In the genomic region with DNA sequence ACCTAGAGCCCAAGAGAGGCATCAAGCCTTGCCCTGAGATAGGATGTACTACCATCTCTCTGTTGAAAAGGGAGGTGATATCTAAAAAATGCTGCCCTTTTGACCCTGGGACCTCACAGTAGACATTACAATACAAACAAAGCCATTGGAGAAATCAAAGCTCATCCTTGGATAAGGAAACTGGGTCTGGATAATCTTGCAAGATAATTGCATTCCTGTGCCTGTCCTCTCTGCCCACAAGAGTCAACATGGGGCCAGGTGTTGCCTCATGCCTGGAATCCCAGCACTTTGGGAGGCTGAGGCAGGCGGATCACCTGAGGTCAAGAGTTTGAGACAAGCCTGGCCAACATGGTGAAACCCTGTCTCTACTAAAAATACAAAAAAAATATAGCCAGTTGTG, we compare ENCODE assay signal across 28 cellular contexts. TPM values are rescaled to one million over a fixed set of nuclear protein-coding genes. Genes with fewer than 3 reads are reported as not detected.
A peak's percentile ranks its signal among the peaks of the same experiment; 100 is the strongest.
DNase-seq lines count a peak whose midpoint lies in the region; ATAC-seq, FAIRE-seq and TF ChIP-seq lines count a peak whose summit lies in the region.
"Had no signal": no experiment of that assay in that cellular context is flagged by ENCODE, and none has a peak within 500 bp of the region (broad histone marks: within the 10 kb centered on the region; RNA-seq: fewer than 3 reads in every experiment).

No MANE protein-coding gene starts in this region.

- H3K4me3 Mint-ChIP-seq in endodermal cell (no peak overlapping the region), neural progenitor cell (peak overlapping the region; percentile 38), MCF 10A (ENCODE audit: unreplicated experiment) (no peak overlapping the region)
- H3K4me3 Mint-ChIP-seq: activated CD4-positive, alpha-beta T cell treated with anti-CD3 and anti-CD28 coated beads, Interleukin-2, amount 10 ng/mL, durations not matched to agents 24 days and 14 days; activated T-cell treated with anti-CD3 and anti-CD28 coated beads, Interleukin-2, amount 50 U/mL, for 24 hours; B cell; central memory CD8-positive, alpha-beta T cell had no signal

- DNase-seq in HepG2 (ENCODE audit: low spot score), result peak; percentile 87
- no peak for DNase-seq in right lobe of liver
- no peak for DNase-seq in endodermal cell
- DNase-seq in neural progenitor cell (ENCODE audit: low spot score), result no peak
- DNase-seq in MCF 10A (ENCODE audit: unreplicated experiment), result no peak
- DNase-seq in GM20000 (ENCODE audit: low spot score), result no peak
- DNase-seq in NK-92 (lab: John Stamatoyannopoulos, UW; ENCODE audit: unreplicated experiment), result no peak
- DNase-seq in KBM-7, result no peak
- DNase-seq: activated CD4-positive, alpha-beta T cell treated with anti-CD3 and anti-CD28 coated beads, Interleukin-2, amount 10 ng/mL, durations not matched to agents 24 days and 14 days; activated gamma-delta T cell treated with Interleukin-2 at 50 U/mL for 16 hours; activated T-cell treated with anti-CD3 and anti-CD28 coated beads, Interleukin-2, amount 50 U/mL, for 24 hours; GDM1; KG1; kidney; NCI-H2171 treated with DMSO at 0.1 percent for 48 hours; NCI-H524; SIG-M5; stimulated activated naive CD8-positive, alpha-beta T cell treated with anti-CD3 and anti-CD28 coated beads, Interleukin-15, Interleukin-2, amounts not matched to agents 100 U/mL and 50 U/mL, for 24 hours; SW 1271; T1000 had no signal

- no peak overlapping the region for H2AFZ ChIP-seq in HepG2 (ENCODE audit: low read length)
- H2AFZ ChIP-seq in neural progenitor cell (replicated peaks), result no peak overlapping the region

- H3K36me3 Mint-ChIP-seq in endodermal cell (ENCODE audit: low read depth) (peaks cover 8% of the 10 kb centered on the region), neural progenitor cell (peaks cover 3% of the 10 kb centered on the region), MCF 10A (ENCODE audit: insufficient read depth, unreplicated experiment) (no peaks in the 10 kb centered on the region)

- TF ChIP-seq EP300 in HepG2 (IDR thresholded peaks at IDR 0.05; ENCODE audit: low read depth in 2 of 2, low read length in 2 of 2) (peak in 1 of 2 experiments; percentile 80; a peak in 1 of 4 replicates), HepG2 (CRISPR knock-in tag; IDR thresholded peaks at IDR 0.05; ENCODE audit: borderline replicate concordance) (peak; percentile 57; the same call in 1 of the 2 replicates)

- peaks cover 20% of the 10 kb centered on the region for H3K9me3 ChIP-seq in HepG2 (ENCODE audit: low read length)
- H3K9me3 ChIP-seq in right lobe of liver, result no peaks in the 10 kb centered on the region
- H3K9me3 ChIP-seq in endodermal cell (ENCODE audit: control insufficient read depth, low read length), result peaks cover 19% of the 10 kb centered on the region
- H3K9me3 ChIP-seq in neural progenitor cell (ENCODE audit: low read depth), result peaks cover 8% of the 10 kb centered on the region
- H3K9me3 ChIP-seq: tibial artery had no signal

- H3K27ac ChIP-seq in HepG2 (ENCODE audit: extremely low read length, insufficient read depth, low read length) (no peak overlapping the region), right lobe of liver (no peak overlapping the region), endodermal cell (ENCODE audit: low read depth, low read length) (no peak overlapping the region), neural progenitor cell (no peak overlapping the region)
- H3K27ac ChIP-seq: tibial artery had no signal

- H3K27ac Mint-ChIP-seq in endodermal cell, result no peak overlapping the region
- peak overlapping the region; percentile 93 for H3K27ac Mint-ChIP-seq in neural progenitor cell
- no peak overlapping the region for H3K27ac Mint-ChIP-seq in MCF 10A (ENCODE audit: low read depth, unreplicated experiment)
- H3K27ac Mint-ChIP-seq: activated CD4-positive, alpha-beta T cell treated with anti-CD3 and anti-CD28 coated beads, Interleukin-2, amount 10 ng/mL, durations not matched to agents 24 days and 14 days; activated T-cell treated with anti-CD3 and anti-CD28 coated beads, Interleukin-2, amount 50 U/mL, for 24 hours; B cell had no signal

- H3K27me3 Mint-ChIP-seq in endodermal cell (ENCODE audit: insufficient read depth), result no peaks in the 10 kb centered on the region
- H3K27me3 Mint-ChIP-seq in neural progenitor cell (ENCODE audit: insufficient read depth, low read depth), result peaks cover 12% of the 10 kb centered on the region
- peaks cover 13% of the 10 kb centered on the region for H3K27me3 Mint-ChIP-seq in MCF 10A (ENCODE audit: insufficient read depth, unreplicated experiment)

- H3K9ac ChIP-seq in HepG2 (ENCODE audit: insufficient read depth, low read depth, low read length), result no peak overlapping the region
- H3K9ac ChIP-seq in endodermal cell (ENCODE audit: extremely low read depth, low read length, poor library complexity, severe bottlenecking), result no peak overlapping the region
- no peak overlapping the region for H3K9ac ChIP-seq in neural progenitor cell

- 0% methylated on average over 1 of the region's 1 CpG for WGBS in HepG2 (ENCODE audit: low lambda C conversion rate)
- no CpG with 5 or more reads among the region's 1 CpG for WGBS in right lobe of liver (ENCODE audit: insufficient coverage, low coverage, low lambda C conversion rate, missing lambda C conversion rate)
- 88 to 100% methylated on average over 1 of the region's 1 CpG for WGBS in endodermal cell (ENCODE audit: insufficient coverage in 1 of 2, insufficient read length in 1 of 2), 2 experiments

- H3K4me1 Mint-ChIP-seq in endodermal cell (peaks cover 28% of the 10 kb centered on the region), neural progenitor cell (peaks cover 37% of the 10 kb centered on the region), MCF 10A (ENCODE audit: insufficient read depth, unreplicated experiment) (peaks cover 12% of the 10 kb centered on the region)
- H3K4me1 Mint-ChIP-seq: activated CD4-positive, alpha-beta T cell treated with anti-CD3 and anti-CD28 coated beads, Interleukin-2, amount 10 ng/mL, durations not matched to agents 24 days and 14 days; central memory CD8-positive, alpha-beta T cell had no signal

- in situ Hi-C loops in HepG2 (cut with HindIII; ENCODE audit: extremely low pct_ligation_motif_present, low pct_unique_long_range_greater_than_20kb) (no loop called here), KBM-7 (cut with MboI; ENCODE audit: low pct_unique_long_range_greater_than_20kb, low sequenced_read_pairs) (no loop called here)

- FAIRE-seq in HepG2 (lab: Jason Lieb, UNC), result peak; percentile 94
- FAIRE-seq: A204.1, endothelial cell of umbilical vein, GM19239, kidney had no signal

- ATAC-seq in HepG2 (peak; percentile 70), right lobe of liver (no peak)
- ATAC-seq: stimulated activated naive CD8-positive, alpha-beta T cell treated with anti-CD3 and anti-CD28 coated beads, Interleukin-15, Interleukin-2, amounts not matched to agents 100 U/mL and 50 U/mL, for 24 hours had no signal

- H3K4me2 ChIP-seq in HepG2 (ENCODE audit: low read depth, low read length) (no peak overlapping the region), neural progenitor cell (no peak overlapping the region)

- intact Hi-C loops in HepG2 (cut with micrococcal nuclease; ENCODE audit: unreplicated experiment) (no loop called here), right lobe of liver (cut with DNase I) (no loop called here), MCF 10A (cut with micrococcal nuclease) (no loop called here)

- TF ChIP-seq POLR2A in HepG2 (IDR thresholded peaks at IDR 0.05; ENCODE audit: insufficient read depth in 1 of 2, low read depth in 2 of 2, low read length in 2 of 2) (no peak), right lobe of liver (IDR thresholded peaks at IDR 0.05) (no peak)

- H3K4me3 ChIP-seq in HepG2 (replicated peaks in 1 of 3; ENCODE audit: insufficient read depth in 1 of 3, low read depth in 2 of 3, low read length in 3 of 3) (no peak overlapping the region), right lobe of liver (no peak overlapping the region), endodermal cell (ENCODE audit: low read length) (peak overlapping the region; percentile 12), neural progenitor cell (no peak overlapping the region)
- H3K4me3 ChIP-seq: HAP-1, lung, tibial artery had no signal

- POLR2A ChIA-PET in HepG2 (lab: Yijun Ruan, JAX), result interaction anchor here (1.1 to 3.3 kb wide), 4 partner anchors 9 to 16 kb away, joined by 4 to 51 read pairs (median 20); no protein-coding TSS in a partner anchor
- POLR2A ChIA-PET in MCF 10A (lab: Yijun Ruan, JAX), result no interaction called here

- H3K27me3 ChIP-seq in HepG2 (ENCODE audit: control insufficient read depth in 1 of 2, insufficient read depth in 2 of 2, low read length in 2 of 2) (no peaks in the 10 kb centered on the region), right lobe of liver (no peaks in the 10 kb centered on the region), endodermal cell (ENCODE audit: control insufficient read depth, insufficient read depth, low read length, poor library complexity, severe bottlenecking) (no peaks in the 10 kb centered on the region), neural progenitor cell (no peaks in the 10 kb centered on the region)
- H3K27me3 ChIP-seq: tibial artery had no signal

- peaks cover 27% of the 10 kb centered on the region for H3F3A ChIP-seq in neural progenitor cell (ENCODE audit: low read depth)

- BruUV-seq in HepG2 (replicated peaks; lab: Mats Ljungman, UMichigan) (no TSS peak), MCF 10A (replicated peaks; lab: Mats Ljungman, UMichigan) (no TSS peak)

- no peak for TF ChIP-seq CTCF in HepG2 (CRISPR knock-in tag; IDR thresholded peaks at IDR 0.05)
- TF ChIP-seq CTCF in right lobe of liver (IDR thresholded peaks at IDR 0.05), result no peak
- TF ChIP-seq CTCF in endodermal cell (conservative IDR thresholded peaks at IDR 0.05), result no peak
- no peak for TF ChIP-seq CTCF in neural progenitor cell (IDR thresholded peaks at IDR 0.05)
- no peak for TF ChIP-seq CTCF in MCF 10A (IDR thresholded peaks at IDR 0.05; ENCODE audit: unreplicated experiment)
- no peak for TF ChIP-seq CTCF in GM20000 (IDR thresholded peaks at IDR 0.05; ENCODE audit: extremely low read depth, missing control alignments)

- no peaks in the 10 kb centered on the region for H3K79me2 ChIP-seq in HepG2 (ENCODE audit: insufficient read depth, low read length)
- no peaks in the 10 kb centered on the region for H3K79me2 ChIP-seq in neural progenitor cell (ENCODE audit: low read depth)

- CTCF ChIA-PET in HepG2 (lab: Yijun Ruan, JAX; ENCODE audit: low intra/inter-chr PET ratio, low total read pairs) (no interaction called here), MCF 10A (lab: Yijun Ruan, JAX) (interaction anchor here (0.7 kb wide), 1 partner anchor 19 kb away, joined by 4 read pairs; no protein-coding TSS in a partner anchor)

- H4K20me1 ChIP-seq in HepG2 (ENCODE audit: insufficient read depth, low read length) (no peaks in the 10 kb centered on the region), neural progenitor cell (ENCODE audit: low read depth) (no peaks in the 10 kb centered on the region)

- H3K9me3 Mint-ChIP-seq in endodermal cell (peaks cover 24% of the 10 kb centered on the region), neural progenitor cell (peaks cover 23% of the 10 kb centered on the region), MCF 10A (ENCODE audit: unreplicated experiment) (peaks cover 13% of the 10 kb centered on the region)

- H3K36me3 ChIP-seq in HepG2 (replicated peaks in 1 of 2; ENCODE audit: control insufficient read depth in 1 of 2, insufficient read depth in 2 of 2, low read length in 2 of 2) (no peaks in the 10 kb centered on the region), right lobe of liver (no peaks in the 10 kb centered on the region), endodermal cell (ENCODE audit: control insufficient read depth, insufficient read depth, low read length) (no peaks in the 10 kb centered on the region), neural progenitor cell (no peaks in the 10 kb centered on the region)
- H3K36me3 ChIP-seq: HAP-1, tibial artery had no signal

- no peak for TF ChIP-seq RAD21 in HepG2 (CRISPR knock-in tag; IDR thresholded peaks at IDR 0.05)

- H3K4me1 ChIP-seq in HepG2 (ENCODE audit: insufficient read depth, low read length) (peaks cover 45% of the 10 kb centered on the region), right lobe of liver (no peaks in the 10 kb centered on the region), endodermal cell (ENCODE audit: control insufficient read depth, insufficient read depth, low read length) (peaks cover 14% of the 10 kb centered on the region), neural progenitor cell (peaks cover 30% of the 10 kb centered on the region)
- H3K4me1 ChIP-seq: HAP-1 had no signal

RNA-seq across cellular contexts. Expression of a gene that starts 57.3 kb away (rescaled TPM):
- total RNA-seq in HepG2 (2016; rRNA removed; fragmentation: Illumina TruSeq; extraction: Trizol), result 104 and 105 TPM in 2 replicates
- total RNA-seq in HepG2 (2016; cell fraction: cytosol; rRNA removed; fragmentation: Illumina TruSeq; extraction: Trizol; ENCODE audit: low read depth), result 40.0 and 44.2 TPM in 2 replicates
- 102 and 106 TPM in 2 replicates for total RNA-seq in HepG2 (2016; cell fraction: insoluble cytoplasmic fraction; rRNA removed; fragmentation: Illumina TruSeq; extraction: Trizol)
- 33.5 and 37.5 TPM in 2 replicates for total RNA-seq in HepG2 (2016; cell fraction: membrane; rRNA removed; fragmentation: Illumina TruSeq; extraction: Trizol)
- total RNA-seq in HepG2 (2016; cell fraction: nucleus; rRNA removed; fragmentation: Illumina TruSeq; extraction: Trizol), result 208 and 219 TPM in 2 replicates
- polyA plus RNA-seq in HepG2 (2011; rRNA removed), result 30.4 and 30.5 TPM in 2 replicates
- polyA plus RNA-seq in HepG2 (2011; cell fraction: cytosol; rRNA removed), result 7.7 and 13.1 TPM in 2 replicates
- 38.0 and 75.0 TPM in 2 replicates for polyA plus RNA-seq in HepG2 (2011; cell fraction: nucleus; rRNA removed)
- polyA plus RNA-seq in HepG2 (2012), result 34.1 and 38.3 TPM in 2 replicates
- 3.7 and 3.9 TPM in 2 replicates for polyA plus RNA-seq in HepG2 (2016; cell fraction: cytosol; fragmentation: Illumina TruSeq; extraction: Trizol; ENCODE audit: low read depth)
- 67.8 and 68.9 TPM in 2 replicates for polyA plus RNA-seq in HepG2 (2016; cell fraction: insoluble cytoplasmic fraction; fragmentation: Illumina TruSeq; extraction: Trizol; ENCODE audit: low read depth)
- polyA plus RNA-seq in HepG2 (2016; cell fraction: membrane; fragmentation: Illumina TruSeq; extraction: Trizol; ENCODE audit: low read depth), result 10.5 and 12.7 TPM in 2 replicates
- 110 and 123 TPM in 2 replicates for polyA plus RNA-seq in HepG2 (2016; cell fraction: nucleus; fragmentation: Illumina TruSeq; extraction: Trizol; ENCODE audit: insufficient read depth, low read depth)
- polyA minus RNA-seq in HepG2 (2011; rRNA and poly(A)+ RNA removed; ENCODE audit: low replicate concordance), result 42.3 and 46.0 TPM in 2 replicates
- 23.2 and 29.7 TPM in 2 replicates for polyA minus RNA-seq in HepG2 (2011; cell fraction: cytosol; rRNA and poly(A)+ RNA removed)
- 241 and 244 TPM in 2 replicates for polyA minus RNA-seq in HepG2 (2011; cell fraction: nucleus; rRNA and poly(A)+ RNA removed)
- total RNA-seq in right lobe of liver, result 10 to 100 TPM; 36.1 to 50.2 (median 44.2) TPM
- total RNA-seq in endodermal cell, result 10 to 100 TPM; 78.7 to 96.9 TPM
- 68.2 TPM for polyA plus RNA-seq in endodermal cell (2013, experiment 1 of 2)
- 64.7 TPM for polyA plus RNA-seq in endodermal cell (2013, experiment 2 of 2)
- 108 and 138 TPM in 2 replicates for total RNA-seq in neural progenitor cell (ENCODE audit: low replicate concordance)
- total RNA-seq in MCF 10A (2022), result 121 and 129 TPM in 2 replicates
